In genomic region chr5:30918171-30918570, GRCh38 we compare ENCODE assay signal across 27 cellular contexts.
DNase-seq lines count a peak whose midpoint lies in the region; ATAC-seq, FAIRE-seq and TF ChIP-seq lines count a peak whose summit lies in the region.
"Had no signal": no experiment of that assay in that cellular context is flagged by ENCODE, and none has a peak within 500 bp of the region (broad histone marks: within the 10 kb centered on the region; RNA-seq: fewer than 3 reads in every experiment).

No MANE protein-coding gene starts in this region.

- no peak overlapping the region for H3K4me3 ChIP-seq in astrocyte (ENCODE audit: insufficient read depth, low read depth, low read length)
- H3K4me3 ChIP-seq: upper lobe of right lung had no signal

- no peak for TF ChIP-seq CTCF in astrocyte (IDR thresholded peaks at IDR 0.05; ENCODE audit: insufficient read depth, low read depth, low read length)

- no peak overlapping the region for H2AFZ ChIP-seq in astrocyte (ENCODE audit: low read depth, low read length)

- H3K27ac ChIP-seq in astrocyte (ENCODE audit: low read depth, low read length), result peak overlapping the region; percentile 28
- H3K27ac ChIP-seq: upper lobe of right lung had no signal

- ATAC-seq in HG03354 (IDR thresholded peaks at IDR 0.05; ENCODE audit: poor library complexity, severe bottlenecking, unreplicated experiment) (no peak), GM21723 (IDR thresholded peaks at IDR 0.05; ENCODE audit: unreplicated experiment) (no peak)
- ATAC-seq: activated CD8-positive, alpha-beta T cell treated with anti-CD3 and anti-CD28 coated beads, Interleukin-2, amount 10 ng/mL, durations not matched to agents 7 days and 5 days; left cardiac atrium; stimulated activated effector memory CD8-positive, alpha-beta T cell treated with anti-CD3 and anti-CD28 coated beads, Interleukin-12 subunit alpha, Interleukin-12 subunit beta, amount 100 ng/mL, for 72 hours; upper lobe of right lung had no signal

- no peaks in the 10 kb centered on the region for H3K79me2 ChIP-seq in astrocyte (ENCODE audit: insufficient read depth, low read length)

- no peak overlapping the region for H3K4me3 Mint-ChIP-seq in astrocyte (ENCODE audit: unreplicated experiment)
- H3K4me3 Mint-ChIP-seq: activated CD8-positive, alpha-beta T cell treated with anti-CD3 and anti-CD28 coated beads, Interleukin-2, amount 10 ng/mL, durations not matched to agents 7 days and 5 days; endodermal cell; stimulated activated effector memory CD8-positive, alpha-beta T cell treated with anti-CD3 and anti-CD28 coated beads, Interleukin-12 subunit alpha, Interleukin-12 subunit beta, amount 100 ng/mL, for 72 hours had no signal

- no peak for FAIRE-seq in astrocyte (lab: Jason Lieb, UNC)
- FAIRE-seq: A204.1, TTC549 had no signal

- no peaks in the 10 kb centered on the region for H3K9me3 ChIP-seq in astrocyte (ENCODE audit: insufficient read depth, low read depth, low read length)
- H3K9me3 ChIP-seq: upper lobe of right lung had no signal

- H3K27me3 Mint-ChIP-seq in astrocyte (ENCODE audit: low read depth, unreplicated experiment), result no peaks in the 10 kb centered on the region

- peaks cover 21% of the 10 kb centered on the region for H3K4me1 Mint-ChIP-seq in astrocyte (ENCODE audit: low read depth, unreplicated experiment)
- H3K4me1 Mint-ChIP-seq: endodermal cell; stimulated activated effector memory CD8-positive, alpha-beta T cell treated with anti-CD3 and anti-CD28 coated beads, Interleukin-12 subunit alpha, Interleukin-12 subunit beta, amount 100 ng/mL, for 72 hours had no signal

- peaks cover 9% of the 10 kb centered on the region for H3K4me1 ChIP-seq in astrocyte (ENCODE audit: insufficient read depth, low read length)
- H3K4me1 ChIP-seq: upper lobe of right lung had no signal

- peak overlapping the region; percentile 66 for H3K27ac Mint-ChIP-seq in astrocyte (ENCODE audit: unreplicated experiment)
- H3K27ac Mint-ChIP-seq: activated CD8-positive, alpha-beta T cell treated with anti-CD3 and anti-CD28 coated beads, Interleukin-2, amount 10 ng/mL, durations not matched to agents 7 days and 5 days; endodermal cell; stimulated activated effector memory CD8-positive, alpha-beta T cell treated with anti-CD3 and anti-CD28 coated beads, Interleukin-12 subunit alpha, Interleukin-12 subunit beta, amount 100 ng/mL, for 72 hours had no signal

- H3K27me3 ChIP-seq in astrocyte (ENCODE audit: insufficient read depth, low read length), result no peaks in the 10 kb centered on the region
- H3K27me3 ChIP-seq: upper lobe of right lung had no signal

- peak overlapping the region; percentile 15 for H3K4me2 ChIP-seq in astrocyte (ENCODE audit: low read length)

- DNase-seq in A172 (ENCODE audit: low spot score), result peak; percentile 27
- peak; percentile 54 for DNase-seq in M059J (ENCODE audit: low read depth)
- DNase-seq in astrocyte (ENCODE audit: low read depth), result peak; percentile 84
- DNase-seq in iris pigment epithelial cell (ENCODE audit: low read depth), result peak; percentile 95
- no peak for DNase-seq in HCEC 1CT
- no peak for DNase-seq in iPS-NIHi11 (ENCODE audit: low spot score)
- DNase-seq: activated CD4-positive, CD25-positive, alpha-beta regulatory T cell treated with anti-CD3 and anti-CD28 coated beads, Interleukin-2, amount 50 U/mL, for 72 hours; activated CD8-positive, alpha-beta T cell treated with anti-CD3 and anti-CD28 coated beads, Interleukin-2, amount 10 ng/mL, durations not matched to agents 7 days and 5 days; activated effector memory CD4-positive, alpha-beta T cell treated with anti-CD3 and anti-CD28 coated beads, Interleukin-2, amount 50 U/mL, for 16 hours; activated T-cell treated with anti-CD3 and anti-CD28 coated beads for 4 hours; DND-41; endodermal cell; Kasumi-1; left cardiac atrium; NCI-H1092 treated with DMSO at 0.1 percent for 48 hours; NCI-H2029; NCI-H446; nucleus accumbens; SIG-M5; stimulated activated CD4-positive, alpha-beta T cell treated with anti-CD3 and anti-CD28 coated beads, Interleukin-2, amount 100 ng/mL, for 48 hours; substantia nigra; upper lobe of right lung had no signal

- H3K36me3 ChIP-seq in astrocyte (ENCODE audit: insufficient read depth, low read length), result no peaks in the 10 kb centered on the region
- H3K36me3 ChIP-seq: upper lobe of right lung had no signal

- no peaks in the 10 kb centered on the region for H4K20me1 ChIP-seq in astrocyte (ENCODE audit: insufficient read depth, low read length)

- H3K9me3 Mint-ChIP-seq in astrocyte (ENCODE audit: unreplicated experiment), result no peaks in the 10 kb centered on the region
- H3K9me3 Mint-ChIP-seq: endodermal cell had no signal

- H3K36me3 Mint-ChIP-seq in astrocyte (ENCODE audit: low read depth, unreplicated experiment), result no peaks in the 10 kb centered on the region
- H3K36me3 Mint-ChIP-seq: stimulated activated effector memory CD8-positive, alpha-beta T cell treated with anti-CD3 and anti-CD28 coated beads, Interleukin-12 subunit alpha, Interleukin-12 subunit beta, amount 100 ng/mL, for 72 hours had no signal

- H3K9ac ChIP-seq in astrocyte (ENCODE audit: low read length), result no peak overlapping the region

Comparison
In these comparisons a context has a peak if more than half of its experiments do, and no peak if none do; other contexts are left out.
1. DNase-seq: peak in A172 (single experiment), M059J (single experiment), astrocyte (single experiment) and iris pigment epithelial cell (single experiment); none in HCEC 1CT (single experiment) and iPS-NIHi11 (single experiment).